In the genomic region with DNA sequence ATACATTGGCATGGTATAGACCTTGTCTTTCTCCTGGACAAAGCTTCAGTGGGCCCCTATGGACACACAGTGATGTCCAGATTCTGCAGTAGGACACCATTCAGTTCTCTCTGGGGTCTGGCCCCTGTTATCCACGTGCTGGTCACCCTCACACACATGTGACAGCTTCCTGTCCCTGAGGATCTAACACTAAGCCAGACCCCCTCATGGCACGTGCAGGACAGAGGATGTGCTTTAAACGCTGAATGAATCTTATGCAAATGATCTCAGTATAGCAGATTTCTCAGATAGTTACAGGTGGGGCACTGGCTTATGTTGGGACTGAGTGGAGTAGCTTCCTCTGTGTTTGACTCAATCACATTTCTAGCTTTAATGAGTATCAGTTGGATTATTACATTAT, we compare ENCODE assay signal across 33 cellular contexts. TPM values are rescaled to one million over a fixed set of nuclear protein-coding genes. Genes with fewer than 3 reads are reported as not detected.
"Had no signal": no experiment of that assay in that cellular context is flagged by ENCODE, and none has a peak within 500 bp of the region (broad histone marks: within the 10 kb centered on the region; RNA-seq: fewer than 3 reads in every experiment).

No MANE protein-coding gene starts in this region.

- H3K27me3 Mint-ChIP-seq: activated naive CD4-positive, alpha-beta T cell treated with anti-CD3 and anti-CD28 coated beads, Interleukin-2, amount 50 U/mL, for 24 hours had no signal

- H3K4me1 ChIP-seq: adrenal gland, body of pancreas, esophagus muscularis mucosa, foreskin keratinocyte, gastrocnemius medialis had no signal

- H3K36me3 ChIP-seq: adrenal gland, esophagus muscularis mucosa, gastrocnemius medialis had no signal

- ATAC-seq: activated CD4-positive, alpha-beta T cell treated with anti-CD3 and anti-CD28 coated beads for 36 hours; activated CD8-positive, alpha-beta memory T cell treated with anti-CD3 and anti-CD28 coated beads, Interleukin-2, amount 10 ng/mL, durations not matched to agents 7 days and 5 days; activated CD8-positive, alpha-beta T cell treated with anti-CD3 and anti-CD28 coated beads, Interleukin-2, amount 10 ng/mL, durations not matched to agents 7 days and 5 days; activated naive CD8-positive, alpha-beta T cell treated with anti-CD3 and anti-CD28 coated beads, Interleukin-2, amount 50 U/mL, for 24 hours; body of pancreas; effector memory CD8-positive, alpha-beta T cell; foreskin keratinocyte; gastrocnemius medialis had no signal

- H3K9me3 Mint-ChIP-seq: activated CD4-positive, alpha-beta memory T cell treated with anti-CD3 and anti-CD28 coated beads for 36 hours; activated CD4-positive, alpha-beta T cell treated with anti-CD3 and anti-CD28 coated beads, Interleukin-2, amount 10 ng/mL, durations not matched to agents 24 days and 14 days; activated naive CD4-positive, alpha-beta T cell treated with anti-CD3 and anti-CD28 coated beads for 36 hours; activated naive CD4-positive, alpha-beta T cell treated with anti-CD3 and anti-CD28 coated beads, Interleukin-2, amount 50 U/mL, for 24 hours; activated naive CD8-positive, alpha-beta T cell treated with anti-CD3 and anti-CD28 coated beads for 36 hours; activated naive CD8-positive, alpha-beta T cell treated with anti-CD3 and anti-CD28 coated beads, Interleukin-2, amount 50 U/mL, for 24 hours; activated T-helper 1 cell treated with anti-CD3 and anti-CD28 coated beads, Interleukin-12 subunit alpha, Interleukin-12 subunit beta, Interleukin-2, Interleukin-4 antibody, amounts not matched to agents 30 ng/mL and 10 ng/mL and 1 ng/mL, durations not matched to agents 14 hours and 24 hours and 36 hours; activated T-helper 2 cell treated with anti-CD3 and anti-CD28 coated beads, Interferon-gamma antibody, Interleukin-2, Interleukin-4, amounts not matched to agents 10 μg/mL and 5 μg/mL and 100 μg/mL, durations not matched to agents 14 hours and 24 hours and 36 hours; effector memory CD8-positive, alpha-beta T cell had no signal

- H3K36me3 Mint-ChIP-seq: activated CD4-positive, alpha-beta memory T cell treated with anti-CD3 and anti-CD28 coated beads for 36 hours; activated CD8-positive, alpha-beta memory T cell treated with anti-CD3 and anti-CD28 coated beads, Interleukin-2, amount 10 ng/mL, durations not matched to agents 7 days and 5 days; activated naive CD4-positive, alpha-beta T cell treated with anti-CD3 and anti-CD28 coated beads, Interleukin-2, amount 50 U/mL, for 24 hours; activated naive CD8-positive, alpha-beta T cell treated with anti-CD3 and anti-CD28 coated beads for 36 hours had no signal

- DNase-seq: activated CD4-positive, alpha-beta memory T cell treated with anti-CD3 and anti-CD28 coated beads for 36 hours; activated CD4-positive, alpha-beta T cell treated with anti-CD3 and anti-CD28 coated beads for 36 hours; activated CD4-positive, alpha-beta T cell treated with anti-CD3 and anti-CD28 coated beads, Interleukin-2, amount 10 ng/mL, durations not matched to agents 24 days and 14 days; activated CD4-positive, CD25-positive, alpha-beta regulatory T cell; activated CD4-positive, CD25-positive, alpha-beta regulatory T cell treated with anti-CD3 and anti-CD28 coated beads, Interleukin-2, amount 50 U/mL, for 72 hours; activated CD8-positive, alpha-beta memory T cell treated with anti-CD3 and anti-CD28 coated beads, Interleukin-2, amount 10 ng/mL, durations not matched to agents 7 days and 5 days; activated CD8-positive, alpha-beta memory T cell treated with anti-CD3 and anti-CD28 coated beads, Interleukin-2, amount 50 U/mL, for 4 hours; activated CD8-positive, alpha-beta T cell treated with anti-CD3 and anti-CD28 coated beads, Interleukin-2, amount 10 ng/mL, durations not matched to agents 7 days and 5 days; activated effector memory CD4-positive, alpha-beta T cell treated with anti-CD3 and anti-CD28 coated beads, Interleukin-2, amount 50 U/mL, for 16 hours; activated naive CD4-positive, alpha-beta T cell treated with anti-CD3 and anti-CD28 coated beads for 36 hours; activated naive CD8-positive, alpha-beta T cell treated with anti-CD3 and anti-CD28 coated beads for 36 hours; activated naive CD8-positive, alpha-beta T cell treated with anti-CD3 and anti-CD28 coated beads, Interleukin-2, amount 50 U/mL, for 24 hours; activated T-cell treated with anti-CD3 and anti-CD28 coated beads, Interleukin-2, amount 50 U/mL, for 1 hour; activated T-cell treated with anti-CD3 and anti-CD28 coated beads, Interleukin-2, amount 50 U/mL, for 48 hours; adrenal gland; amygdala; aorta; body of pancreas; caudate nucleus; cortex of kidney; dermis blood vessel endothelial cell; effector CD4-positive, alpha-beta T cell; effector memory CD8-positive, alpha-beta T cell; erythroblast; foreskin keratinocyte; gastrocnemius medialis; head of caudate nucleus; T-helper 2 cell had no signal

- H3K9me3 ChIP-seq: adrenal gland, body of pancreas, esophagus muscularis mucosa, gastrocnemius medialis had no signal

- H3K4me3 Mint-ChIP-seq: activated CD4-positive, alpha-beta memory T cell treated with anti-CD3 and anti-CD28 coated beads for 36 hours; activated CD4-positive, alpha-beta T cell treated with anti-CD3 and anti-CD28 coated beads for 36 hours; activated CD4-positive, alpha-beta T cell treated with anti-CD3 and anti-CD28 coated beads, Interleukin-2, amount 10 ng/mL, durations not matched to agents 24 days and 14 days; activated CD8-positive, alpha-beta memory T cell treated with anti-CD3 and anti-CD28 coated beads, Interleukin-2, amount 10 ng/mL, durations not matched to agents 7 days and 5 days; activated CD8-positive, alpha-beta T cell treated with anti-CD3 and anti-CD28 coated beads, Interleukin-2, amount 10 ng/mL, durations not matched to agents 7 days and 5 days; activated naive CD4-positive, alpha-beta T cell treated with anti-CD3 and anti-CD28 coated beads for 36 hours; activated naive CD4-positive, alpha-beta T cell treated with anti-CD3 and anti-CD28 coated beads, Interleukin-2, amount 50 U/mL, for 24 hours; activated naive CD8-positive, alpha-beta T cell treated with anti-CD3 and anti-CD28 coated beads for 36 hours; activated naive CD8-positive, alpha-beta T cell treated with anti-CD3 and anti-CD28 coated beads, Interleukin-2, amount 50 U/mL, for 24 hours; activated T-helper 1 cell treated with anti-CD3 and anti-CD28 coated beads, Interleukin-12 subunit alpha, Interleukin-12 subunit beta, Interleukin-2, Interleukin-4 antibody, amounts not matched to agents 30 ng/mL and 10 ng/mL and 1 ng/mL, durations not matched to agents 14 hours and 24 hours and 36 hours; effector memory CD8-positive, alpha-beta T cell had no signal

- H3K27ac Mint-ChIP-seq: activated CD4-positive, alpha-beta memory T cell treated with anti-CD3 and anti-CD28 coated beads for 36 hours; activated CD4-positive, alpha-beta T cell treated with anti-CD3 and anti-CD28 coated beads for 36 hours; activated CD4-positive, alpha-beta T cell treated with anti-CD3 and anti-CD28 coated beads, Interleukin-2, amount 10 ng/mL, durations not matched to agents 24 days and 14 days; activated CD8-positive, alpha-beta memory T cell treated with anti-CD3 and anti-CD28 coated beads, Interleukin-2, amount 10 ng/mL, durations not matched to agents 7 days and 5 days; activated CD8-positive, alpha-beta T cell treated with anti-CD3 and anti-CD28 coated beads, Interleukin-2, amount 10 ng/mL, durations not matched to agents 7 days and 5 days; activated naive CD4-positive, alpha-beta T cell treated with anti-CD3 and anti-CD28 coated beads for 36 hours; activated naive CD4-positive, alpha-beta T cell treated with anti-CD3 and anti-CD28 coated beads, Interleukin-2, amount 50 U/mL, for 24 hours; activated naive CD8-positive, alpha-beta T cell treated with anti-CD3 and anti-CD28 coated beads for 36 hours; activated naive CD8-positive, alpha-beta T cell treated with anti-CD3 and anti-CD28 coated beads, Interleukin-2, amount 50 U/mL, for 24 hours; activated T-helper 1 cell treated with anti-CD3 and anti-CD28 coated beads, Interleukin-12 subunit alpha, Interleukin-12 subunit beta, Interleukin-2, Interleukin-4 antibody, amounts not matched to agents 30 ng/mL and 10 ng/mL and 1 ng/mL, durations not matched to agents 14 hours and 24 hours and 36 hours; activated T-helper 2 cell treated with anti-CD3 and anti-CD28 coated beads, Interferon-gamma antibody, Interleukin-2, Interleukin-4, amounts not matched to agents 10 μg/mL and 5 μg/mL and 100 μg/mL, durations not matched to agents 14 hours and 24 hours and 36 hours; effector memory CD8-positive, alpha-beta T cell had no signal

- H3K4me1 Mint-ChIP-seq: activated CD4-positive, alpha-beta T cell treated with anti-CD3 and anti-CD28 coated beads for 36 hours; activated CD4-positive, alpha-beta T cell treated with anti-CD3 and anti-CD28 coated beads, Interleukin-2, amount 10 ng/mL, durations not matched to agents 24 days and 14 days; activated CD8-positive, alpha-beta memory T cell treated with anti-CD3 and anti-CD28 coated beads, Interleukin-2, amount 10 ng/mL, durations not matched to agents 7 days and 5 days; activated naive CD4-positive, alpha-beta T cell treated with anti-CD3 and anti-CD28 coated beads, Interleukin-2, amount 50 U/mL, for 24 hours had no signal

- H3K27ac ChIP-seq: adrenal gland, body of pancreas, esophagus muscularis mucosa, foreskin keratinocyte, gastrocnemius medialis had no signal

- H3K27me3 ChIP-seq: adrenal gland, body of pancreas, gastrocnemius medialis had no signal

- H3K4me3 ChIP-seq: adrenal gland, body of pancreas, esophagus muscularis mucosa, gastrocnemius medialis had no signal

RNA-seq across cellular contexts. Expression of a gene that starts 33.7 kb away (rescaled TPM):
- total RNA-seq: activated CD4-positive, alpha-beta memory T cell treated with anti-CD3 and anti-CD28 coated beads for 36 hours; activated CD4-positive, alpha-beta T cell treated with anti-CD3 and anti-CD28 coated beads for 36 hours; activated CD4-positive, alpha-beta T cell treated with anti-CD3 and anti-CD28 coated beads, Interleukin-2, amount 10 ng/mL, durations not matched to agents 24 days and 14 days; activated CD8-positive, alpha-beta memory T cell treated with anti-CD3 and anti-CD28 coated beads for 36 hours; activated CD8-positive, alpha-beta memory T cell treated with anti-CD3 and anti-CD28 coated beads, Interleukin-2, amount 10 ng/mL, durations not matched to agents 7 days and 5 days; activated naive CD4-positive, alpha-beta T cell treated with anti-CD3 and anti-CD28 coated beads for 36 hours; activated T-helper 1 cell treated with anti-CD3 and anti-CD28 coated beads, Interleukin-12 subunit alpha, Interleukin-12 subunit beta, Interleukin-2, Interleukin-4 antibody, amounts not matched to agents 30 ng/mL and 10 ng/mL and 1 ng/mL, durations not matched to agents 14 hours and 24 hours and 36 hours; activated T-helper 2 cell treated with anti-CD3 and anti-CD28 coated beads, Interferon-gamma antibody, Interleukin-2, Interleukin-4, amounts not matched to agents 10 μg/mL and 5 μg/mL and 100 μg/mL, durations not matched to agents 14 hours and 24 hours and 36 hours had no signal
